In the genomic region with DNA sequence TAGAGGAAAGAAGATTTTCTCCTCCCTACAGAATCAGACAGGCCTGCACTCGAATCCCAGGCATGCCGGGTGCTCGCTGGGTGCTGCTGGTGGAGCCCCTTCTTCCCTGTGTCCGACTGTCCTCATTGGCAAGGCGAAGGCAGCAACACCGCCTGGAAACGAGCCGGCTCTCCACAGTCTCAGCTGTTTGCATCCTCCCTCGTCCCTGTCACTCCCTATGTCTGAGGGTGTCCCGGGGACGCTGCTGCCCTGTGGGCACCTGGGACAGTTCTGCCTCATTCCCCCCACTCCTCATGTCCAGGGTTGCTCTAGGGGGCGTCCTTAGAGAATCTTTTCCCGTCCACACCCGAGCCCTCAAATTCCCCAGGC, we compare ENCODE assay signal across 10 cellular contexts. TPM values are rescaled to one million over a fixed set of nuclear protein-coding genes. Genes with fewer than 3 reads are reported as not detected.
DNase-seq lines count a peak whose midpoint lies in the region; ATAC-seq and TF ChIP-seq lines count a peak whose summit lies in the region.
"Had no signal": no experiment of that assay in that cellular context is flagged by ENCODE, and none has a peak within 500 bp of the region (broad histone marks: within the 10 kb centered on the region; RNA-seq: fewer than 3 reads in every experiment).

No MANE protein-coding gene starts in this region.

- H3K79me2 ChIP-seq in DND-41 (ENCODE audit: insufficient read depth, low read length): no peaks in the 10 kb centered on the region

- H3K27ac ChIP-seq in DND-41 (ENCODE audit: low read length) (no peak overlapping the region), right atrium auricular region (peak overlapping the region; percentile 77 to 78), rectal smooth muscle tissue (ENCODE audit: low read depth, low read length) (peak overlapping the region; percentile 66)

- H3K27ac Mint-ChIP-seq in activated naive CD8-positive, alpha-beta T cell treated with anti-CD3 and anti-CD28 coated beads, Interleukin-2, amount 10 ng/mL, durations not matched to agents 7 days and 5 days: no peak overlapping the region

- peak overlapping the region; percentile 80 for H3K4me3 Mint-ChIP-seq in activated naive CD8-positive, alpha-beta T cell treated with anti-CD3 and anti-CD28 coated beads, Interleukin-2, amount 10 ng/mL, durations not matched to agents 7 days and 5 days

- H3K36me3 Mint-ChIP-seq in activated naive CD8-positive, alpha-beta T cell treated with anti-CD3 and anti-CD28 coated beads, Interleukin-2, amount 10 ng/mL, durations not matched to agents 7 days and 5 days: no peaks in the 10 kb centered on the region

- H3K27me3 ChIP-seq in DND-41 (ENCODE audit: insufficient read depth, low read length, poor library complexity) (peaks cover 3% of the 10 kb centered on the region), right atrium auricular region (no peaks in the 10 kb centered on the region), rectal smooth muscle tissue (ENCODE audit: control insufficient read depth, insufficient read depth, low read length) (no peaks in the 10 kb centered on the region)

- H3K9me3 ChIP-seq in DND-41 (ENCODE audit: insufficient read depth, low read length, severe bottlenecking): no peaks in the 10 kb centered on the region
- no peaks in the 10 kb centered on the region for H3K9me3 ChIP-seq in right atrium auricular region

- H2AFZ ChIP-seq in DND-41 (ENCODE audit: low read depth, low read length): peak overlapping the region; percentile 75; the same call in 1 of the 2 replicates

- TF ChIP-seq CTCF in DND-41 (IDR thresholded peaks at IDR 0.05; ENCODE audit: borderline replicate concordance, extremely low read depth, low read length, poor library complexity, severe bottlenecking) (no peak), right atrium auricular region (IDR thresholded peaks at IDR 0.05) (no peak)

- ATAC-seq in DND-41 (ENCODE audit: insufficient read depth, low read depth): no peak
- no peak for ATAC-seq in activated naive CD8-positive, alpha-beta T cell treated with anti-CD3 and anti-CD28 coated beads, Interleukin-2, amount 10 ng/mL, durations not matched to agents 7 days and 5 days (ENCODE audit: low read depth)

- no peak overlapping the region for H3K4me3 ChIP-seq in DND-41 (ENCODE audit: low read depth in 1 of 2, low read length in 2 of 2)
- peak overlapping the region; percentile 33 to 55 for H3K4me3 ChIP-seq in right atrium auricular region
- H3K4me3 ChIP-seq in rectal smooth muscle tissue (ENCODE audit: low read length): peak overlapping the region; percentile 69

- H4K20me1 ChIP-seq in DND-41 (ENCODE audit: insufficient read depth, low read length): no peaks in the 10 kb centered on the region

- H3K9ac ChIP-seq in DND-41 (ENCODE audit: low read depth, low read length): no peak overlapping the region
- H3K9ac ChIP-seq in rectal smooth muscle tissue (ENCODE audit: low read length): no peak overlapping the region

- no peaks in the 10 kb centered on the region for H3K36me3 ChIP-seq in DND-41 (ENCODE audit: insufficient read depth, low read length)
- no peaks in the 10 kb centered on the region for H3K36me3 ChIP-seq in right atrium auricular region
- H3K36me3 ChIP-seq in rectal smooth muscle tissue (ENCODE audit: control insufficient read depth, insufficient read depth, low read length): no peaks in the 10 kb centered on the region

- peak overlapping the region; percentile 61 for H3K4me2 ChIP-seq in DND-41 (ENCODE audit: insufficient read depth, low read length)

- POLR2A ChIA-PET in activated naive CD8-positive, alpha-beta T cell treated with anti-CD3 and anti-CD28 coated beads, Interleukin-2, amount 10 ng/mL, durations not matched to agents 7 days and 5 days (lab: Charles Lee): interaction anchor here (1.7 kb wide), 1 partner anchor 34 kb away, joined by 11 read pairs; no protein-coding TSS in a partner anchor

- no peak for DNase-seq in DND-41
- no peak for DNase-seq in activated naive CD8-positive, alpha-beta T cell treated with anti-CD3 and anti-CD28 coated beads, Interleukin-2, amount 10 ng/mL, durations not matched to agents 7 days and 5 days
- no peak for DNase-seq in right atrium auricular region (ENCODE audit: low spot score)
- DNase-seq in GF-D8 (lab: John Stamatoyannopoulos, UW): no peak
- no peak for DNase-seq in activated effector memory CD4-positive, alpha-beta T cell treated with Interleukin-2 at 50 U/mL for 16 hours
- no peak for DNase-seq in AG08395 (ENCODE audit: low spot score)
- no peak for DNase-seq in SW480 (ENCODE audit: low spot score)
- DNase-seq: SW 1271 had no signal

- peaks cover 11% of the 10 kb centered on the region for H3K27me3 Mint-ChIP-seq in activated naive CD8-positive, alpha-beta T cell treated with anti-CD3 and anti-CD28 coated beads, Interleukin-2, amount 10 ng/mL, durations not matched to agents 7 days and 5 days

- H3K4me1 Mint-ChIP-seq in activated naive CD8-positive, alpha-beta T cell treated with anti-CD3 and anti-CD28 coated beads, Interleukin-2, amount 10 ng/mL, durations not matched to agents 7 days and 5 days: peaks cover 22% of the 10 kb centered on the region

- H3K9me3 Mint-ChIP-seq in activated naive CD8-positive, alpha-beta T cell treated with anti-CD3 and anti-CD28 coated beads, Interleukin-2, amount 10 ng/mL, durations not matched to agents 7 days and 5 days: no peaks in the 10 kb centered on the region

- H3K4me1 ChIP-seq in DND-41 (ENCODE audit: insufficient read depth, low read length) (peaks cover 14% of the 10 kb centered on the region), right atrium auricular region (peaks cover 0 to 21% of the 10 kb centered on the region in 2 donors), rectal smooth muscle tissue (ENCODE audit: control insufficient read depth, insufficient read depth, low read length) (peaks cover 2% of the 10 kb centered on the region)

RNA-seq across cellular contexts. Expression of gene TMEM72, which starts 31.6 kb away (rescaled TPM):
- total RNA-seq in activated naive CD8-positive, alpha-beta T cell treated with anti-CD3 and anti-CD28 coated beads, Interleukin-2, amount 10 ng/mL, durations not matched to agents 7 days and 5 days: not detected
- under 1 TPM in 1 of 2 donors, not detected in 1; 0.15 TPM for total RNA-seq in right atrium auricular region
- total RNA-seq: kidney epithelial cell had no signal

Comparison
In these comparisons a context has a peak if more than half of its experiments do, and no peak if none do; other contexts are left out.
1. H3K4me3 ChIP-seq: peak in right atrium auricular region (2 of 2) and rectal smooth muscle tissue (single experiment); none in DND-41 (0 of 2).